Comparison of ENCODE assay signal across 19 cellular contexts in genomic region chr10:21002097-21002878, GRCh38.
DNase-seq lines count a peak whose midpoint lies in the region; ATAC-seq and TF ChIP-seq lines count a peak whose summit lies in the region.
"Had no signal": no experiment of that assay in that cellular context is flagged by ENCODE, and none has a peak within 500 bp of the region (broad histone marks: within the 10 kb centered on the region; RNA-seq: fewer than 3 reads in every experiment).

No MANE protein-coding gene starts in this region.

- H3K27ac Mint-ChIP-seq in chondrocyte (ENCODE audit: unreplicated experiment) (peak overlapping the region; percentile 95), immature natural killer cell (no peak overlapping the region)
- H3K27ac Mint-ChIP-seq: activated naive CD4-positive, alpha-beta T cell treated with anti-CD3 and anti-CD28 coated beads, Interleukin-2, amount 50 U/mL, for 24 hours; stimulated activated effector memory CD8-positive, alpha-beta T cell treated with anti-CD3 and anti-CD28 coated beads, Interleukin-12 subunit alpha, Interleukin-12 subunit beta, amount 100 ng/mL, for 72 hours had no signal

- H3K27ac ChIP-seq in cardiac muscle cell (peak overlapping the region; percentile 34), right cardiac atrium (ENCODE audit: low read length) (no peak overlapping the region), vagina (no peak overlapping the region)
- H3K27ac ChIP-seq: heart left ventricle, tibial nerve had no signal

- DNase-seq in cardiac muscle cell (ENCODE audit: low read depth in 1 of 2, low spot score in 1 of 2), result peak in 1 of 2 donors; percentile 72
- no peak for DNase-seq in right cardiac atrium
- DNase-seq in chondrocyte (ENCODE audit: low spot score), result no peak
- DNase-seq in kidney glomerular epithelial cell (lab: John Stamatoyannopoulos, UW), result peak; percentile 16
- DNase-seq in immature natural killer cell, result no peak
- no peak for DNase-seq in vagina (ENCODE audit: extremely low spot score in 2 of 2)
- DNase-seq in GM19240 (ENCODE audit: insufficient read length, low spot score), result no peak
- DNase-seq: activated CD4-positive, alpha-beta T cell treated with anti-CD3 and anti-CD28 coated beads, Interleukin-2, amount 50 U/mL, for 1 hour; heart left ventricle; MG63; midbrain; NCI-H2029 treated with DMSO at 0.1 percent for 48 hours; NCI-H526 treated with DMSO at 0.1 percent for 48 hours had no signal

- H3K27me3 Mint-ChIP-seq in chondrocyte (ENCODE audit: low read depth) (peaks cover 6% of the 10 kb centered on the region), immature natural killer cell (ENCODE audit: low read depth in 3 of 3) (no peaks in the 10 kb centered on the region)
- H3K27me3 Mint-ChIP-seq: central memory CD8-positive, alpha-beta T cell had no signal

- H3K4me1 ChIP-seq in cardiac muscle cell (ENCODE audit: low read depth), result peaks cover 22% of the 10 kb centered on the region
- H3K4me1 ChIP-seq in right cardiac atrium (ENCODE audit: control insufficient read depth, insufficient read depth, low read length), result no peaks in the 10 kb centered on the region
- H3K4me1 ChIP-seq in vagina, result no peaks in the 10 kb centered on the region
- H3K4me1 ChIP-seq: tibial nerve had no signal

- 72% methylated on average over 11 of the region's 11 CpGs for WGBS in right cardiac atrium

- H3K4me3 ChIP-seq in cardiac muscle cell (no peak overlapping the region), right cardiac atrium (ENCODE audit: low read length) (no peak overlapping the region), vagina (no peak overlapping the region)
- H3K4me3 ChIP-seq: heart left ventricle, MG63, smooth muscle cell, tibial nerve had no signal

- H3K36me3 Mint-ChIP-seq in chondrocyte (ENCODE audit: low read depth) (no peaks in the 10 kb centered on the region), immature natural killer cell (no peaks in the 10 kb centered on the region)
- H3K36me3 Mint-ChIP-seq: activated naive CD4-positive, alpha-beta T cell treated with anti-CD3 and anti-CD28 coated beads, Interleukin-2, amount 50 U/mL, for 24 hours; stimulated activated effector memory CD8-positive, alpha-beta T cell treated with anti-CD3 and anti-CD28 coated beads, Interleukin-12 subunit alpha, Interleukin-12 subunit beta, amount 100 ng/mL, for 72 hours had no signal

- H3K27me3 ChIP-seq in cardiac muscle cell (no peaks in the 10 kb centered on the region), right cardiac atrium (ENCODE audit: control insufficient read depth, insufficient read depth) (no peaks in the 10 kb centered on the region), vagina (no peaks in the 10 kb centered on the region)
- H3K27me3 ChIP-seq: heart left ventricle, MG63, tibial nerve had no signal

- no peaks in the 10 kb centered on the region for H3K36me3 ChIP-seq in cardiac muscle cell
- H3K36me3 ChIP-seq in vagina, result no peaks in the 10 kb centered on the region
- H3K36me3 ChIP-seq: heart left ventricle, MG63, tibial nerve had no signal

- H3K9me3 Mint-ChIP-seq in chondrocyte (ENCODE audit: low read depth) (no peaks in the 10 kb centered on the region), immature natural killer cell (peaks cover 0 to 6% (median 0%) of the 10 kb centered on the region in 6 donors)
- H3K9me3 Mint-ChIP-seq: activated naive CD4-positive, alpha-beta T cell treated with anti-CD3 and anti-CD28 coated beads, Interleukin-2, amount 50 U/mL, for 24 hours; central memory CD8-positive, alpha-beta T cell; stimulated activated effector memory CD8-positive, alpha-beta T cell treated with anti-CD3 and anti-CD28 coated beads, Interleukin-12 subunit alpha, Interleukin-12 subunit beta, amount 100 ng/mL, for 72 hours had no signal

- intact Hi-C loops in right cardiac atrium (cut with DNase I), result no loop called here
- intact Hi-C loops in vagina (cut with DNase I), result no loop called here

- peaks cover 29% of the 10 kb centered on the region for H3K4me1 Mint-ChIP-seq in chondrocyte (ENCODE audit: low read depth)
- H3K4me1 Mint-ChIP-seq in immature natural killer cell, result no peaks in the 10 kb centered on the region
- H3K4me1 Mint-ChIP-seq: activated naive CD4-positive, alpha-beta T cell treated with anti-CD3 and anti-CD28 coated beads, Interleukin-2, amount 50 U/mL, for 24 hours; central memory CD8-positive, alpha-beta T cell; stimulated activated effector memory CD8-positive, alpha-beta T cell treated with anti-CD3 and anti-CD28 coated beads, Interleukin-12 subunit alpha, Interleukin-12 subunit beta, amount 100 ng/mL, for 72 hours had no signal

- H3K9me3 ChIP-seq in cardiac muscle cell (ENCODE audit: low read depth) (no peaks in the 10 kb centered on the region), right cardiac atrium (ENCODE audit: control insufficient read depth, low read length) (no peaks in the 10 kb centered on the region), vagina (no peaks in the 10 kb centered on the region)
- H3K9me3 ChIP-seq: heart left ventricle, MG63, tibial nerve had no signal

- TF ChIP-seq CTCF in cardiac muscle cell (IDR thresholded peaks at IDR 0.05; ENCODE audit: low read depth, low read length) (no peak), chondrocyte (IDR thresholded peaks at IDR 0.05) (no peak), vagina (IDR thresholded peaks at IDR 0.05) (no peak)

- H3K4me3 Mint-ChIP-seq in chondrocyte (ENCODE audit: unreplicated experiment), result peak overlapping the region; percentile 39
- H3K4me3 Mint-ChIP-seq in immature natural killer cell, result no peak overlapping the region
- H3K4me3 Mint-ChIP-seq: activated naive CD4-positive, alpha-beta T cell treated with anti-CD3 and anti-CD28 coated beads, Interleukin-2, amount 50 U/mL, for 24 hours; central memory CD8-positive, alpha-beta T cell; stimulated activated effector memory CD8-positive, alpha-beta T cell treated with anti-CD3 and anti-CD28 coated beads, Interleukin-12 subunit alpha, Interleukin-12 subunit beta, amount 100 ng/mL, for 72 hours had no signal

- ATAC-seq in right cardiac atrium (no peak), GM21360 (IDR thresholded peaks at IDR 0.05; ENCODE audit: unreplicated experiment) (no peak)
- ATAC-seq: heart left ventricle; stimulated activated effector memory CD8-positive, alpha-beta T cell treated with anti-CD3 and anti-CD28 coated beads, Interleukin-12 subunit alpha, Interleukin-12 subunit beta, amount 100 ng/mL, for 72 hours had no signal

- no peak for TF ChIP-seq POLR2A in vagina (IDR thresholded peaks at IDR 0.05)
